Comparison of ENCODE assay signal across 9 cellular contexts in the genomic region with DNA sequence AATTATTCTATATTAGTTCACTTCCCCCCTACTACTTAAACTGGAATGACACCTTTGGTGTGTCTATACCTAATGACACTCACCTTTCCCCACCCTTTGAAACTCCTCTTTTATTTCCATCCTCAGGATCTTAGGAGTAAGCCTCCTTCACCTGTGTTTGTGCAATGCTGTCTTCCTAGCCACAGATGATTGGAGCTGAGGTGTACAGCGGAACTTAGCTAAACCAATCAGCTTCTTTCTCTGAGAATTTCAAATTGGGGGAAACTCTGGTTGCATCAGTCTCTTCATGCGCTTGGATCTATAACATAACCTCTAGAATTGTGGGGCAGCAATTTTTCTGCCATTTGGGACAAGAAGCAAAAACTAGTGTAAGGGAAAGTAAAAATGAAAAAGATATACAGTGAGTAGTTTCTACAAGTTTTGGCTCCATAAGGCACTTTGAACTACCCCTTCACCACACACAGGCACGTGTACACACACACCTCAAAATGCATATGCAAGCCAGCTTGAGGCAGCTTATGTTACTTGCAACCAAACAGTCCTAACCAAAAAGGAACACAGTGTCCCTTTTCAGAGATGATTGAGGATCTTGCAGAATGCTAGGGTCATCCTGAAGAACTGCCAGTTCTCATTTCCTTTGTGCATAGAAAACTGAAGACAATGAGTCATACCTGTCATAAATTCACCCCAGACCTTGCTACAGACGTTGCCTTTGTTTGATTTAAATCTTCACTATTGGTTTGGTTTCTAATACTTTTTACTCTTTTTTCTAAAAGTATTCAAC.
A peak's percentile ranks its signal among the peaks of the same experiment; 100 is the strongest.
DNase-seq lines count a peak whose midpoint lies in the region; ATAC-seq and FAIRE-seq lines count a peak whose summit lies in the region.
"Had no signal": no experiment of that assay in that cellular context is flagged by ENCODE, and none has a peak within 500 bp of the region (broad histone marks: within the 10 kb centered on the region; RNA-seq: fewer than 3 reads in every experiment).

No MANE protein-coding gene starts in this region.

- peaks cover 7% of the 10 kb centered on the region for H3K27me3 Mint-ChIP-seq in T-helper 2 cell treated with Interferon-gamma antibody and Interleukin-4, amounts not matched to agents 5 μg/mL and 100 μg/mL, for 36 hours (ENCODE audit: low read depth)
- H3K27me3 Mint-ChIP-seq in activated T-cell treated with anti-CD3 and anti-CD28 coated beads, Interleukin-2, amount 50 U/mL, for 24 hours = peaks cover 12% of the 10 kb centered on the region

- H3K4me3 Mint-ChIP-seq in T-helper 2 cell treated with Interferon-gamma antibody and Interleukin-4, amounts not matched to agents 5 μg/mL and 100 μg/mL, for 36 hours = no peak overlapping the region
- H3K4me3 Mint-ChIP-seq in activated T-cell treated with anti-CD3 and anti-CD28 coated beads, Interleukin-2, amount 50 U/mL, for 24 hours = no peak overlapping the region
- H3K4me3 Mint-ChIP-seq: dendritic cell treated with granulocyte-macrophage colony-stimulating factor and Interleukin-4, amounts not matched to agents 40 ng/mL and 50 ng/mL, for 4 days had no signal

- peaks cover 11% of the 10 kb centered on the region for H3K4me1 Mint-ChIP-seq in T-helper 2 cell treated with Interferon-gamma antibody and Interleukin-4, amounts not matched to agents 5 μg/mL and 100 μg/mL, for 36 hours (ENCODE audit: low read depth)
- no peaks in the 10 kb centered on the region for H3K4me1 Mint-ChIP-seq in activated T-cell treated with anti-CD3 and anti-CD28 coated beads, Interleukin-2, amount 50 U/mL, for 24 hours (ENCODE audit: low read depth)

- H3K9me3 Mint-ChIP-seq in T-helper 2 cell treated with Interferon-gamma antibody and Interleukin-4, amounts not matched to agents 5 μg/mL and 100 μg/mL, for 36 hours = peaks cover 5% of the 10 kb centered on the region
- H3K9me3 Mint-ChIP-seq in activated T-cell treated with anti-CD3 and anti-CD28 coated beads, Interleukin-2, amount 50 U/mL, for 24 hours = peaks cover 2% of the 10 kb centered on the region

- no peaks in the 10 kb centered on the region for H3K36me3 Mint-ChIP-seq in T-helper 2 cell treated with Interferon-gamma antibody and Interleukin-4, amounts not matched to agents 5 μg/mL and 100 μg/mL, for 36 hours (ENCODE audit: low read depth)
- H3K36me3 Mint-ChIP-seq in activated T-cell treated with anti-CD3 and anti-CD28 coated beads, Interleukin-2, amount 50 U/mL, for 24 hours (ENCODE audit: low read depth) = no peaks in the 10 kb centered on the region

- H3K27ac Mint-ChIP-seq in T-helper 2 cell treated with Interferon-gamma antibody and Interleukin-4, amounts not matched to agents 5 μg/mL and 100 μg/mL, for 36 hours = no peak overlapping the region
- no peak overlapping the region for H3K27ac Mint-ChIP-seq in activated T-cell treated with anti-CD3 and anti-CD28 coated beads, Interleukin-2, amount 50 U/mL, for 24 hours
- H3K27ac Mint-ChIP-seq: dendritic cell treated with granulocyte-macrophage colony-stimulating factor and Interleukin-4, amounts not matched to agents 40 ng/mL and 50 ng/mL, for 4 days had no signal

- peak; percentile 67 for FAIRE-seq in GM18507 (lab: Jason Lieb, UNC)
- peak; percentile 34 for FAIRE-seq in RCC 7860 (lab: Jason Lieb, UNC)

- peak; percentile 65 for ATAC-seq in HG02763 (IDR thresholded peaks at IDR 0.05; ENCODE audit: unreplicated experiment)

- DNase-seq in GM18507 (ENCODE audit: extremely low spot score, insufficient read length, low read depth) (no peak), RCC 7860 (ENCODE audit: low spot score) (peak; percentile 17), kidney tubule cell (ENCODE audit: low spot score) (peak; percentile 41), NCI-H2107 treated with DMSO at 0.1 percent for 48 hours (lab: John Stamatoyannopoulos, UW; ENCODE audit: unreplicated experiment) (no peak)
- DNase-seq in effector CD8-positive, alpha-beta T cell (lab: John Stamatoyannopoulos, UW) = no peak
- DNase-seq in T-helper 2 cell treated with Interferon-gamma antibody and Interleukin-4, amounts not matched to agents 5 μg/mL and 100 μg/mL, for 36 hours (ENCODE audit: low spot score) = no peak
- no peak for DNase-seq in activated T-cell treated with anti-CD3 and anti-CD28 coated beads, Interleukin-2, amount 50 U/mL, for 24 hours

Comparison
In these comparisons a context has a peak if more than half of its experiments do, and no peak if none do; other contexts are left out.
1. DNase-seq: peak in RCC 7860 (single experiment) and kidney tubule cell (single experiment); none in GM18507 (single experiment), effector CD8-positive, alpha-beta T cell (single experiment), NCI-H2107 treated with DMSO at 0.1 percent for 48 hours (single experiment), T-helper 2 cell treated with Interferon-gamma antibody and Interleukin-4, amounts not matched to agents 5 μg/mL and 100 μg/mL, for 36 hours (single experiment) and activated T-cell treated with anti-CD3 and anti-CD28 coated beads, Interleukin-2, amount 50 U/mL, for 24 hours (single experiment).